Comparison of ENCODE assay signal across 1 cellular context in genomic region chr11:536841-537621, GRCh38.
TF ChIP-seq lines count a peak whose summit lies in the region.

Gene LRRC56 (plus strand): TSS chr11:537527. CDS start chr11:540685, 3,158 bp downstream.

TF ChIP-seq in K562, 482 proteins besides CTCF, POLR2A, EP300 and RAD21 (continued from another document and continues in another):
- TF ChIP-seq CUX1 (CRISPR knock-in tag; IDR thresholded peaks at IDR 0.05) (no peak), GABPB2 (CRISPR knock-in tag; conservative IDR thresholded peaks at IDR 0.05) (no peak), DIDO1 (tag; IDR thresholded peaks at IDR 0.05; ENCODE audit: low read depth) (no peak), E2F4 (CRISPR knock-in tag; IDR thresholded peaks at IDR 0.05; ENCODE audit: low read depth) (no peak), MLX (CRISPR knock-in tag; conservative IDR thresholded peaks at IDR 0.05) (no peak), SREBF1 (IDR thresholded peaks at IDR 0.05; ENCODE audit: borderline replicate concordance, low read depth, low read length) (no peak), SRSF3 (IDR thresholded peaks at IDR 0.05; ENCODE audit: insufficient read depth, low read length) (no peak), NCOA1 (IDR thresholded peaks at IDR 0.05; ENCODE audit: low read depth) (no peak), ZNF384 (IDR thresholded peaks at IDR 0.05; ENCODE audit: low read depth, low read length) (no peak), SMAD1 (IDR thresholded peaks at IDR 0.05; ENCODE audit: low read depth, low read length, partially characterized antibody) (no peak), DLX4 (CRISPR knock-in tag; IDR thresholded peaks at IDR 0.05) (no peak), ZFP30 (CRISPR knock-in tag; IDR thresholded peaks at IDR 0.05; ENCODE audit: borderline replicate concordance) (no peak), ESRRB (CRISPR knock-in tag; IDR thresholded peaks at IDR 0.05; ENCODE audit: borderline replicate concordance) (no peak), PKNOX1 (IDR thresholded peaks at IDR 0.05) (peak; percentile 56; the same call in 1 of the 2 replicates), ARID3A (IDR thresholded peaks at IDR 0.05; ENCODE audit: borderline replicate concordance, low read depth, low read length) (no peak), CHD4 (IDR thresholded peaks at IDR 0.05; ENCODE audit: insufficient read depth, insufficient replicate concordance, low read depth, low read length, poor library complexity, severe bottlenecking) (no peak), RFX7 (CRISPR knock-in tag; IDR thresholded peaks at IDR 0.05) (no peak), SRSF7 (optimal IDR thresholded peaks at IDR 0.05; ENCODE audit: low read depth, low read length) (no peak), ZNF232 (CRISPR knock-in tag; IDR thresholded peaks at IDR 0.05) (no peak), ZBTB49 (CRISPR knock-in tag; IDR thresholded peaks at IDR 0.05; ENCODE audit: borderline replicate concordance) (no peak), GATA2 (CRISPR knock-in tag; IDR thresholded peaks at IDR 0.05) (no peak), ZNF764 (CRISPR knock-in tag; IDR thresholded peaks at IDR 0.05; ENCODE audit: low read depth) (no peak), ZNF239 (CRISPR knock-in tag; IDR thresholded peaks at IDR 0.05) (no peak), HNRNPL (IDR thresholded peaks at IDR 0.05; ENCODE audit: low read depth, low read length) (peak; percentile 98), RERE (CRISPR knock-in tag; IDR thresholded peaks at IDR 0.05; ENCODE audit: borderline replicate concordance) (no peak), ZNF146 (CRISPR knock-in tag; IDR thresholded peaks at IDR 0.05; ENCODE audit: unreplicated experiment) (no peak), CBX5 (IDR thresholded peaks at IDR 0.05; ENCODE audit: borderline replicate concordance, low read depth) (no peak), MIER1 (IDR thresholded peaks at IDR 0.05; ENCODE audit: low read depth) (no peak), ZBTB2 (IDR thresholded peaks at IDR 0.05) (peak; percentile 25; the same call in 1 of the 2 replicates), MCM3 (IDR thresholded peaks at IDR 0.05) (no peak), ZNF224 (CRISPR knock-in tag; IDR thresholded peaks at IDR 0.05) (no peak), KLF6 (CRISPR knock-in tag; IDR thresholded peaks at IDR 0.05; ENCODE audit: borderline replicate concordance) (no peak), ZNF551 (CRISPR knock-in tag; IDR thresholded peaks at IDR 0.05) (no peak), PBX2 (CRISPR knock-in tag; IDR thresholded peaks at IDR 0.05; ENCODE audit: low read depth) (no peak), PBX2 (tag; conservative IDR thresholded peaks at IDR 0.05; ENCODE audit: low read depth) (no peak), SREBF2 (CRISPR knock-in tag; IDR thresholded peaks at IDR 0.05) (no peak), POLR2AphosphoS2 (IDR thresholded peaks at IDR 0.05; ENCODE audit: low read length) (no peak)
